ENCODE assay signal across 18 cellular contexts in the genomic region with DNA sequence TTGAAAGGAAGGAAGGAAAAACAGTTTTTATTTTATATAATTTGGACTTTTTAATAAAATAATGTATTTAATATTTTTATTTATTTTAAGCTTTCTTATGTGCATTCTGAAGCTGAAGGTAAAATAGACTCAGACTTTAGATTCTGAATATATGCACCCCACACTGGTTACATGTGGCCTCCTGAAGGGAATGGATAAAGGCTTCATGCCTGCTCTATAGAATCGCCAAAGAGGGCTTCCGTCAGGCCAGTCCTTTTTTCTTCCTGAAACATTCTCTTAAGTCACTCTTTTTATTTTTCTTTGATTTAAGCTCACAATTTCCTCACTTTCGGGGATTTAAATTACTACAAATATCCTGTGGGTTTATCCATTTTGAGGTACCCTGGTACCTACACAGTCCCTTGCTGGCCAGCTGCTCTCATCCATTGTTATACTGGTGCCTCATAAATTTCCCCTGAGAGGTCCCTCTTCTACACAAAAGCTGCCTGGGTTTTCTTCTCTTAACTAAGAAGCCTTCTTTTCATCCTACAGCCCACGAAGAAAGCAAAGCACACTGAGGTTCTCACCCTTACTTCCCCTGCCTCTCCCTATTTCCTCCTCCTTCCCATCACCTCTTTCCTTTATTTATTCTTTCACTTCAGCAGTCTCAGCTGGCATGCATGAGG.
DNase-seq lines count a peak whose midpoint lies in the region; ATAC-seq and TF ChIP-seq lines count a peak whose summit lies in the region.
"Had no signal": no experiment of that assay in that cellular context is flagged by ENCODE, and none has a peak within 500 bp of the region (broad histone marks: within the 10 kb centered on the region; RNA-seq: fewer than 3 reads in every experiment).

No MANE protein-coding gene starts in this region.

- H2BK12ac ChIP-seq in H9 (ENCODE audit: insufficient read length, low read depth, low read length), result no peak overlapping the region

- H3K36me3 ChIP-seq in Loucy (ENCODE audit: insufficient read depth, low read length) (no peaks in the 10 kb centered on the region), endodermal cell (ENCODE audit: control insufficient read depth, insufficient read depth, low read length) (no peaks in the 10 kb centered on the region), gastroesophageal sphincter (peaks cover 0 to 8% of the 10 kb centered on the region in 2 donors)

- no peak for TF ChIP-seq CTCF in H9 (conservative IDR thresholded peaks at IDR 0.05)
- no peak for TF ChIP-seq CTCF in Loucy (conservative IDR thresholded peaks at IDR 0.05; ENCODE audit: low read length)
- TF ChIP-seq CTCF in endodermal cell (conservative IDR thresholded peaks at IDR 0.05), result no peak
- TF ChIP-seq CTCF in neural crest cell (conservative IDR thresholded peaks at IDR 0.05), result no peak
- TF ChIP-seq CTCF in gastroesophageal sphincter (IDR thresholded peaks at IDR 0.05), result no peak

- H2AK5ac ChIP-seq in H9 (ENCODE audit: insufficient read length, low read length), result no peak overlapping the region

- H3K79me1 ChIP-seq in H9 (ENCODE audit: insufficient read depth, low read depth, low read length, poor library complexity, severe bottlenecking), result no peaks in the 10 kb centered on the region

- H3K4me3 ChIP-seq in Loucy (ENCODE audit: low read length, poor library complexity, severe bottlenecking) (no peak overlapping the region), endodermal cell (ENCODE audit: low read length) (no peak overlapping the region), gastroesophageal sphincter (no peak overlapping the region)
- H3K4me3 ChIP-seq: SK-N-MC had no signal

- no peak overlapping the region for H2BK20ac ChIP-seq in H9 (ENCODE audit: low read depth, low read length, poor library complexity, severe bottlenecking)

- H3K4me3 Mint-ChIP-seq in H9 (peak overlapping the region in 1 of 2 experiments; percentile 8; a peak in 1 of 5 replicates), endodermal cell (no peak overlapping the region), neural crest cell (peak overlapping the region; percentile 45)

- H3K27ac Mint-ChIP-seq in H9, result peak overlapping the region; percentile 9 to 87 (median 82)
- no peak overlapping the region for H3K27ac Mint-ChIP-seq in endodermal cell
- peak overlapping the region; percentile 97 for H3K27ac Mint-ChIP-seq in neural crest cell (ENCODE audit: unreplicated experiment)

- H3K27ac ChIP-seq in H9 (ENCODE audit: insufficient read length, low read depth, low read length) (no peak overlapping the region), endodermal cell (ENCODE audit: low read depth, low read length) (peak overlapping the region; percentile 96), gastroesophageal sphincter (no peak overlapping the region)
- H3K27ac ChIP-seq: C4-2B, SK-N-MC had no signal

- no peak overlapping the region for H4K5ac ChIP-seq in H9 (ENCODE audit: insufficient read length, low read depth, low read length)

- H3K9me3 ChIP-seq in H9 (ENCODE audit: control insufficient read depth, low read depth, low read length), result no peaks in the 10 kb centered on the region
- no peaks in the 10 kb centered on the region for H3K9me3 ChIP-seq in Loucy (ENCODE audit: insufficient read depth, low read depth, low read length)
- H3K9me3 ChIP-seq in endodermal cell (ENCODE audit: control insufficient read depth, low read length), result no peaks in the 10 kb centered on the region
- no peaks in the 10 kb centered on the region for H3K9me3 ChIP-seq in gastroesophageal sphincter

- H3K9me2 ChIP-seq in Loucy (replicated peaks; ENCODE audit: low read depth, low read length), result no peaks in the 10 kb centered on the region

- H3K27me3 Mint-ChIP-seq in H9 (ENCODE audit: low read depth) (no peaks in the 10 kb centered on the region), endodermal cell (ENCODE audit: insufficient read depth) (no peaks in the 10 kb centered on the region), neural crest cell (ENCODE audit: low read depth) (no peaks in the 10 kb centered on the region)

- no peaks in the 10 kb centered on the region for H3K23me2 ChIP-seq in H9 (ENCODE audit: insufficient read length, low read depth, low read length, poor library complexity, severe bottlenecking)

- no peak overlapping the region for H3K14ac ChIP-seq in H9 (ENCODE audit: insufficient read depth, low read length)

- H3K4me1 ChIP-seq in H9 (ENCODE audit: insufficient read depth, low read length) (peaks cover 11% of the 10 kb centered on the region; the same call in 1 of the 2 replicates), Loucy (ENCODE audit: insufficient read depth, low read length, poor library complexity, severe bottlenecking) (peaks cover 6% of the 10 kb centered on the region), endodermal cell (ENCODE audit: control insufficient read depth, insufficient read depth, low read length) (no peaks in the 10 kb centered on the region), gastroesophageal sphincter (no peaks in the 10 kb centered on the region)

- no peak overlapping the region for H3K9ac ChIP-seq in H9 (ENCODE audit: extremely low read depth, insufficient read length, low read length)
- H3K9ac ChIP-seq in Loucy (ENCODE audit: low read depth, low read length, poor library complexity, severe bottlenecking), result no peak overlapping the region
- no peak overlapping the region for H3K9ac ChIP-seq in endodermal cell (ENCODE audit: extremely low read depth, low read length, poor library complexity, severe bottlenecking)

- H3K27me3 ChIP-seq in H9 (ENCODE audit: insufficient read depth, low read length) (no peaks in the 10 kb centered on the region), Loucy (ENCODE audit: insufficient read depth, low read length, poor library complexity, severe bottlenecking) (no peaks in the 10 kb centered on the region), endodermal cell (ENCODE audit: control insufficient read depth, insufficient read depth, low read length, poor library complexity, severe bottlenecking) (no peaks in the 10 kb centered on the region), gastroesophageal sphincter (no peaks in the 10 kb centered on the region)

- no peak overlapping the region for H3K23ac ChIP-seq in H9 (ENCODE audit: insufficient read length, low read depth, low read length)

- H4K20me1 ChIP-seq in H9 (ENCODE audit: control insufficient read depth, insufficient read depth, insufficient read length) (no peaks in the 10 kb centered on the region), Loucy (ENCODE audit: insufficient read depth, low read length, poor library complexity, severe bottlenecking) (no peaks in the 10 kb centered on the region)

- no peak overlapping the region for H2BK15ac ChIP-seq in H9 (ENCODE audit: low read depth, low read length)

- H3K79me2 ChIP-seq in H9 (ENCODE audit: insufficient read depth, low read length) (no peaks in the 10 kb centered on the region), Loucy (ENCODE audit: insufficient read depth, low read length) (no peaks in the 10 kb centered on the region)

- H3K4me1 Mint-ChIP-seq in H9 (peaks cover 20 to 22% of the 10 kb centered on the region in 2 experiments), endodermal cell (no peaks in the 10 kb centered on the region), neural crest cell (peaks cover 38% of the 10 kb centered on the region)

- no CpG with 5 or more reads among the region's 4 CpGs for WGBS in H9 (ENCODE audit: extremely low coverage, insufficient read length, low lambda C conversion rate)
- 58 to 85% methylated on average over 4 of the region's 4 CpGs for WGBS in endodermal cell (ENCODE audit: insufficient coverage in 1 of 2, insufficient read length in 1 of 2), 2 experiments
- 78 to 92% methylated on average over 2 to 4 of the region's 4 CpGs for WGBS in gastroesophageal sphincter (ENCODE audit: low coverage in 1 of 2), 2 donors

- no peak overlapping the region for H4K8ac ChIP-seq in H9 (replicated peaks; ENCODE audit: insufficient read length, low read depth, low read length)

- no peak overlapping the region for H3T11ph ChIP-seq in H9 (ENCODE audit: low read length)

- H4K91ac ChIP-seq in H9 (ENCODE audit: insufficient read length, low read depth, low read length), result no peak overlapping the region

- TF ChIP-seq POLR2A in gastroesophageal sphincter (IDR thresholded peaks at IDR 0.05), result no peak

- no peak overlapping the region for H2BK120ac ChIP-seq in H9 (ENCODE audit: low read depth, low read length, poor library complexity, severe bottlenecking)

- H2BK5ac ChIP-seq in H9 (ENCODE audit: insufficient read length, low read length), result no peak overlapping the region

- DNase-seq in H9 (no peak), endodermal cell (no peak), neural crest cell (ENCODE audit: low read depth, low spot score) (no peak), cardiac septum (ENCODE audit: low spot score) (no peak)
- DNase-seq: AML-193, HCEC 1CT, KG1, MV-4-11, NCI-H1417 treated with DMSO at 0.1 percent for 48 hours, NCI-H1930, NCI-H524, SHP77 had no signal

- H3K56ac ChIP-seq in H9 (ENCODE audit: insufficient read length, low read depth, low read length), result no peak overlapping the region

- H3K4me2 ChIP-seq in H9 (ENCODE audit: insufficient read depth, insufficient read length, low read length), result no peak overlapping the region
- H3K4me2 ChIP-seq in Loucy (ENCODE audit: low read depth, low read length, poor library complexity, severe bottlenecking), result no peak overlapping the region

- TF ChIP-seq EP300 in gastroesophageal sphincter (IDR thresholded peaks at IDR 0.05), result no peak

- intact Hi-C loops in cardiac septum (cut with DNase I), result no loop called here

- H3K18ac ChIP-seq in H9 (ENCODE audit: insufficient read length, low read depth, low read length), result no peak overlapping the region

- ATAC-seq in gastroesophageal sphincter, result no peak
- no peak for ATAC-seq in GM21619 (IDR thresholded peaks at IDR 0.05; ENCODE audit: unreplicated experiment)
- ATAC-seq: HepG2 had no signal

- H3K36me3 Mint-ChIP-seq in H9 (ENCODE audit: insufficient read depth in 1 of 3, low read depth in 3 of 3) (no peaks in the 10 kb centered on the region; a peak in 2 of 7 replicates), endodermal cell (ENCODE audit: low read depth) (no peaks in the 10 kb centered on the region), neural crest cell (ENCODE audit: low read depth) (peaks cover 8% of the 10 kb centered on the region)

- H2AFZ ChIP-seq in H9 (ENCODE audit: low read length), result no peak overlapping the region
- H2AFZ ChIP-seq in Loucy (ENCODE audit: low read length), result peak overlapping the region; percentile 36; the same call in 1 of the 2 replicates

- no peaks in the 10 kb centered on the region for H3F3A ChIP-seq in Loucy (ENCODE audit: low read depth)

- H3K9me3 Mint-ChIP-seq in H9 (no peaks in the 10 kb centered on the region), endodermal cell (no peaks in the 10 kb centered on the region), neural crest cell (no peaks in the 10 kb centered on the region)

- H3K4ac ChIP-seq in H9 (ENCODE audit: low read depth, low read length), result no peak overlapping the region
